Comparison of ENCODE assay signal across 8 cellular contexts in the genomic region with DNA sequence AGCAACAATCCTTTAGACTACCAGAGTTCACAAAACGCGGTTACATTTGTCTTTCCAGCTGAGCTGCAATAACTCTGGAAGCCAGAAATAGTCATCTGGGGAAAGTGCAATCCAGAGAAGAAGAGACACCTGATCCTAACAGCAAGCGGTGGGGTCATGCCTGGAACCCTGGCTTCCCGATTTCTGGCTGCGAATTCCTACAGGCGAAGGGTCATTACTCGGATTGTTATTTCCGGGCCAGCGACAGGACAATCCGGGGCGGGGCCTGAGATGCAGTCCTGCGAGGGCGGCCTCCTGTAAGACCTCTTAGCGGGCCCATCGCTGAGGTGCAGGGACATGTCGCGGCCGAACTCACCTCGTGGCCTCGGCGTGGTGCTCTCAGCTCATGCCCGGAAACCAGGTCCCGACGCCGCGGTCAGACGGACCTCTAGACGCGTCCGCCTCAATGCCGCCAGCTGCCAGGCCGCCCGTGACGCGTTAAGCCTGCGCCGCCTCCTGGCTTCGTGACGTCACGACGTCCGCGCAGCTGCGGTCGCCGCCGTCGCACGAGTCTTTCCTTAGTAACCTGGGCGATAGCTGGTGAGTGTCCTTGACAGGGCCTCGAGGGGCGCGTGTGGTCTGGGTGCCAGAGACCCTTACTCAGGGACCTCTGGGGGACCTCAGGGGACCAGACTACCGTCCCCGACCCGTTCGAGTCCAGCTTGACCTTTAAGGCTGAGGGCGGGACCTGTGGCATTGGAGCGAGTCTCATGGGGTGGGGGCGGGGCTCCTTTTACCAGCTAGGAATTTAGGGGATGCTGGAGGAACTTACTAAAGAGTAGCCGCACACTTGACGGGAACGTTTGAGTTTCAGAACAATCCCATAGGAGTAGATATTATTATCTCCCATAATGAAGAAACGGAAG. TPM values are rescaled to one million over a fixed set of nuclear protein-coding genes. Genes with fewer than 3 reads are reported as not detected.
DNase-seq lines count a peak whose midpoint lies in the region; ATAC-seq and TF ChIP-seq lines count a peak whose summit lies in the region.

A gene with protein sequence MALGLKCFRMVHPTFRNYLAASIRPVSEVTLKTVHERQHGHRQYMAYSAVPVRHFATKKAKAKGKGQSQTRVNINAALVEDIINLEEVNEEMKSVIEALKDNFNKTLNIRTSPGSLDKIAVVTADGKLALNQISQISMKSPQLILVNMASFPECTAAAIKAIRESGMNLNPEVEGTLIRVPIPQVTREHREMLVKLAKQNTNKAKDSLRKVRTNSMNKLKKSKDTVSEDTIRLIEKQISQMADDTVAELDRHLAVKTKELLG (plus strand): TSS at position 523 of the 905 bp plus-strand sequence. CDS start 6,010 bp downstream, outside the sequence.
A gene with protein sequence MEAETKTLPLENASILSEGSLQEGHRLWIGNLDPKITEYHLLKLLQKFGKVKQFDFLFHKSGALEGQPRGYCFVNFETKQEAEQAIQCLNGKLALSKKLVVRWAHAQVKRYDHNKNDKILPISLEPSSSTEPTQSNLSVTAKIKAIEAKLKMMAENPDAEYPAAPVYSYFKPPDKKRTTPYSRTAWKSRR (minus strand): TSS at position 481 of the 905 bp plus-strand sequence. CDS start 3,348 bp downstream, outside the sequence.

- no peak for TF ChIP-seq CTCF in GM06990 (IDR thresholded peaks at IDR 0.05; ENCODE audit: insufficient read depth, low read length, poor library complexity, severe bottlenecking)
- no peak for TF ChIP-seq CTCF in omental fat pad (IDR thresholded peaks at IDR 0.05)

- H3K4me3 ChIP-seq in GM06990 (replicated peaks; ENCODE audit: low read depth, low read length), result peak within 1 kb of the TSS; percentile 81

- H3K36me3 Mint-ChIP-seq in activated naive CD4-positive, alpha-beta T cell treated with anti-CD3 and anti-CD28 coated beads, Interleukin-2, amount 50 U/mL, for 72 hours, result peaks cover 32 to 33% of the 10 kb centered on the region in 2 donors

- DNase-seq in GM06990 (ENCODE audit: extremely low read depth, insufficient read length), result peak; percentile 96
- peak; percentile 94 for DNase-seq in HEK293T (ENCODE audit: extremely low spot score)
- peak; percentile 87 for DNase-seq in MV-4-11 (lab: John Stamatoyannopoulos, UW)
- DNase-seq in SKM-1 (lab: John Stamatoyannopoulos, UW; ENCODE audit: unreplicated experiment), result peak; percentile 49
- peak; percentile 85 to 96 for DNase-seq in activated naive CD4-positive, alpha-beta T cell treated with anti-CD3 and anti-CD28 coated beads, Interleukin-2, amount 50 U/mL, for 72 hours (ENCODE audit: low spot score in 2 of 2)
- DNase-seq in glomerular visceral epithelial cell (ENCODE audit: extremely low spot score), result peak; percentile 90
- peak; percentile 77 for DNase-seq in omental fat pad (ENCODE audit: low spot score)

- H3K36me3 ChIP-seq in GM06990 (ENCODE audit: control insufficient read depth, insufficient read depth, low read length), result peaks cover under 1% of the 10 kb centered on the region

- POLR2A ChIA-PET in HEK293T (lab: Yijun Ruan, JAX), result interaction anchor here (0.6 to 1.5 kb wide), 12 partner anchors 8 to 510 kb away, joined by 3 to 5 read pairs (median 3); no protein-coding TSS in a partner anchor

- peak within 1 kb of the TSS; percentile 64 for H3K27ac ChIP-seq in temporal lobe (ENCODE audit: low read depth, low read length)

- CTCF ChIA-PET in HEK293T (lab: Yijun Ruan, JAX), result interaction anchor here (1.2 kb wide), 1 partner anchor 140 kb away, joined by 5 read pairs; no protein-coding TSS in a partner anchor

- no peaks in the 10 kb centered on the region for H3K9me3 Mint-ChIP-seq in activated naive CD4-positive, alpha-beta T cell treated with anti-CD3 and anti-CD28 coated beads, Interleukin-2, amount 50 U/mL, for 72 hours

- ATAC-seq in activated naive CD4-positive, alpha-beta T cell treated with anti-CD3 and anti-CD28 coated beads, Interleukin-2, amount 50 U/mL, for 72 hours, result peak; percentile 89 to 97
- ATAC-seq in omental fat pad (ENCODE audit: low FRiP score), result peak; percentile 87

- H3K27ac Mint-ChIP-seq in activated naive CD4-positive, alpha-beta T cell treated with anti-CD3 and anti-CD28 coated beads, Interleukin-2, amount 50 U/mL, for 72 hours, result peak within 1 kb of the TSS; percentile 99 to 100

- no peaks in the 10 kb centered on the region for H3K27me3 ChIP-seq in GM06990 (replicated peaks; ENCODE audit: control insufficient read depth, insufficient read depth, low read length)

TF ChIP-seq in HEK293T, 16 proteins besides CTCF, POLR2A, EP300 and RAD21:
- TF ChIP-seq LEF1 (IDR thresholded peaks at IDR 0.05; ENCODE audit: borderline replicate concordance), result no peak
- TF ChIP-seq FOXA1 (IDR thresholded peaks at IDR 0.05), result no peak
- TF ChIP-seq, protein P1, sequence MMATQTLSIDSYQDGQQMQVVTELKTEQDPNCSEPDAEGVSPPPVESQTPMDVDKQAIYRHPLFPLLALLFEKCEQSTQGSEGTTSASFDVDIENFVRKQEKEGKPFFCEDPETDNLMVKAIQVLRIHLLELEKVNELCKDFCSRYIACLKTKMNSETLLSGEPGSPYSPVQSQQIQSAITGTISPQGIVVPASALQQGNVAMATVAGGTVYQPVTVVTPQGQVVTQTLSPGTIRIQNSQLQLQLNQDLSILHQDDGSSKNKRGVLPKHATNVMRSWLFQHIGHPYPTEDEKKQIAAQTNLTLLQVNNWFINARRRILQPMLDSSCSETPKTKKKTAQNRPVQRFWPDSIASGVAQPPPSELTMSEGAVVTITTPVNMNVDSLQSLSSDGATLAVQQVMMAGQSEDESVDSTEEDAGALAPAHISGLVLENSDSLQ (IDR thresholded peaks at IDR 0.05), result 0 out of 2 replicates have a peak, but pooled peaks have one; percentile 9
- peak; percentile 92 for TF ChIP-seq L3MBTL2 (conservative IDR thresholded peaks at IDR 0.05)
- no peak for TF ChIP-seq NFRKB (IDR thresholded peaks at IDR 0.05)
- peak; percentile 17; the same call in 1 of the 2 replicates for TF ChIP-seq ELF4 (IDR thresholded peaks at IDR 0.05)

RNA-seq across cellular contexts. Expression of the first gene that starts in this region (rescaled TPM):
- 10 to 100 TPM; 44.9 to 65.7 TPM for total RNA-seq in activated naive CD4-positive, alpha-beta T cell treated with anti-CD3 and anti-CD28 coated beads, Interleukin-2, amount 50 U/mL, for 72 hours
- total RNA-seq in omental fat pad (10 to 100 TPM; 31.2 to 44.6 (median 38.1) TPM), temporal lobe (15.0 TPM)

RNA-seq across cellular contexts. Expression of the second gene that starts in this region (rescaled TPM):
- 10 to 100 TPM; 22.7 to 39.8 TPM for total RNA-seq in activated naive CD4-positive, alpha-beta T cell treated with anti-CD3 and anti-CD28 coated beads, Interleukin-2, amount 50 U/mL, for 72 hours
- 10 to 100 TPM in 3 of 4 donors, 1 to 10 TPM in 1; 8.8 to 12.2 (median 10.3) TPM for total RNA-seq in omental fat pad
- 15.5 TPM for total RNA-seq in temporal lobe

Comparison
In these comparisons a context has a peak if more than half of its experiments do, and no peak if none do; other contexts are left out.
1. Peak in every context shown above with its lines: DNase-seq, ATAC-seq, H3K4me3 ChIP-seq and H3K27ac ChIP-seq.